Comparison of ENCODE assay signal across 8 cellular contexts in the genomic region with DNA sequence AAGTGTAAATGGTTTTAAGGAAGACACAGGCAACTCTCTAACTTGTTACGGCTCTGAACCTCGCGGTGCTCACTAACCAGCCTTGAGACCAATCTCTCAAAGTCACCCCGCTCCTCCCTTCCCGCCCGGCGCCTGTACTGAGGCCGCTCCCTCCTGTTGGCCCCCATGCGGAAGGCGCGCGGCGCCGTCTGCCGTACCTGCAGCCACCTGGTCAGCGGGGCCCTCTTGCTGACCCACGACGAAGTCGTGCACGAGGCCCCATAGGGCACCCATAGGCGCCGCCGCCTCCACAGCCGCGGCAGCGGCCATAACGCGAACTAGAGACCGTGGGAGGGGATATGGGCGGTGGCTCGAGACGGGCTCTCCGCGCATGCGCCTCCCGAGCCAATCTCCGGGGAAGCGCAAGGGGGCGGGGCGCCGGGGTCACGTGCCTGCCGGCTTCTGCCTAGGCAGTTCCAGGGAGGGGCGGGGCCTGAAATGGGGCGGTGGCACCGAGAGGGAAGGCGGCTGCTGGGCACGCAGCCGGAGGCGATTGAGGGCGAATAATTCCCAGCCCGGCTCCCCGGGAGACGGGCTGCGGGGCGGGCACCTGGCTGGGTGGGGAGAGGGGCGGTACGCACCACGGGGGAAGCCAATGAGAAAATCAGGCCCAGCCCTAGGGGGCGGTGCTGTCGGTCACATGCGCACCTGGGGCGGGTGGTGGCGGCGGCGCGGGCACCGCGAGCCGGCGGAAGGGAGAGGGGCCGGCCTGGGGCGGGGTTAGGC. TPM values are rescaled to one million over a fixed set of nuclear protein-coding genes. Genes with fewer than 3 reads are reported as not detected.
DNase-seq lines count a peak whose midpoint lies in the region; ATAC-seq, FAIRE-seq and TF ChIP-seq lines count a peak whose summit lies in the region.

TSS of gene MMS19 (minus strand) at position 347 of the 765 bp plus-strand sequence. CDS start at position 309, 38 bp downstream.

- peak within 1 kb of the TSS; percentile 91 for H3K27ac ChIP-seq in 22Rv1
- peak within 1 kb of the TSS; percentile 78 to 91 (median 88) for H3K27ac ChIP-seq in body of pancreas
- no peak within 1 kb of the TSS for H3K27ac ChIP-seq in iPS DF 6.9 (ENCODE audit: low read length)

- no peaks in the 10 kb centered on the region for H3K36me3 ChIP-seq in body of pancreas (replicated peaks in 1 of 2; ENCODE audit: insufficient read depth in 1 of 2, low read depth in 2 of 2)
- no peaks in the 10 kb centered on the region for H3K36me3 ChIP-seq in iPS DF 6.9 (ENCODE audit: control insufficient read depth, insufficient read depth, low read length)

- FAIRE-seq in TTC549 (lab: Jason Lieb, UNC), result peak; percentile 43

- WGBS in body of pancreas, 2 donors, result 0 to 5% methylated on average over 14 to 61 of the region's 73 CpGs
- WGBS in iPS DF 6.9 (ENCODE audit: insufficient coverage, insufficient read length), result no CpG with 5 or more reads among the region's 73 CpGs

- intact Hi-C loops in body of pancreas (cut with DNase I), result loop anchor here (5.0 kb wide), 1 partner anchor 51 kb away; the partner anchor contains the start of genes EXOSC1 and ZDHHC16

- peaks cover 40% of the 10 kb centered on the region for H3K4me1 ChIP-seq in body of pancreas
- peaks cover 6% of the 10 kb centered on the region; the same call in 1 of the 2 replicates for H3K4me1 ChIP-seq in iPS DF 6.9 (ENCODE audit: control insufficient read depth, insufficient read depth, low read length)

- TF ChIP-seq CTCF in 22Rv1 (IDR thresholded peaks at IDR 0.05), result no peak
- TF ChIP-seq CTCF in body of pancreas (IDR thresholded peaks at IDR 0.05), result peak in 2 of 7 experiments; percentile 31 to 36

- peak; percentile 70 to 88 (median 85) for TF ChIP-seq POLR2A in body of pancreas (IDR thresholded peaks at IDR 0.05)

- H3K9me3 ChIP-seq in body of pancreas (no peaks in the 10 kb centered on the region), iPS DF 6.9 (ENCODE audit: control insufficient read depth, insufficient read depth, low read length) (no peaks in the 10 kb centered on the region)

- peak; percentile 89 for ATAC-seq in GM18520 (IDR thresholded peaks at IDR 0.05; ENCODE audit: unreplicated experiment)
- ATAC-seq in HG03064 (IDR thresholded peaks at IDR 0.05; ENCODE audit: low read depth, unreplicated experiment), result peak; percentile 90
- ATAC-seq in body of pancreas, result peak; percentile 89

- DNase-seq in NCI-H2107 treated with DMSO at 0.1 percent for 48 hours (lab: John Stamatoyannopoulos, UW; ENCODE audit: unreplicated experiment) (peak; percentile 82), body of pancreas (peak; percentile 100), iPS DF 6.9 (ENCODE audit: low read depth, low spot score) (peak; percentile 75), skeletal muscle cell (ENCODE audit: low read depth) (peak; percentile 96)

- H3K27me3 ChIP-seq in body of pancreas (no peaks in the 10 kb centered on the region), iPS DF 6.9 (ENCODE audit: control insufficient read depth, insufficient read depth, low read length) (peaks cover 2% of the 10 kb centered on the region; the same call in 1 of the 2 replicates)

- peak within 1 kb of the TSS; percentile 70 to 77 for H3K4me3 ChIP-seq in body of pancreas
- peak within 1 kb of the TSS; percentile 79 for H3K4me3 ChIP-seq in iPS DF 6.9 (ENCODE audit: low read length)
- H3K4me3 ChIP-seq in skeletal muscle cell (ENCODE audit: low read depth, low read length), result peak within 1 kb of the TSS; percentile 99

RNA-seq across cellular contexts. Expression of gene MMS19, which starts in this region (rescaled TPM):
- 10 to 100 TPM; 44.6 to 60.0 TPM for total RNA-seq in body of pancreas
